Comparison of ENCODE assay signal across 19 cellular contexts in the genomic region with DNA sequence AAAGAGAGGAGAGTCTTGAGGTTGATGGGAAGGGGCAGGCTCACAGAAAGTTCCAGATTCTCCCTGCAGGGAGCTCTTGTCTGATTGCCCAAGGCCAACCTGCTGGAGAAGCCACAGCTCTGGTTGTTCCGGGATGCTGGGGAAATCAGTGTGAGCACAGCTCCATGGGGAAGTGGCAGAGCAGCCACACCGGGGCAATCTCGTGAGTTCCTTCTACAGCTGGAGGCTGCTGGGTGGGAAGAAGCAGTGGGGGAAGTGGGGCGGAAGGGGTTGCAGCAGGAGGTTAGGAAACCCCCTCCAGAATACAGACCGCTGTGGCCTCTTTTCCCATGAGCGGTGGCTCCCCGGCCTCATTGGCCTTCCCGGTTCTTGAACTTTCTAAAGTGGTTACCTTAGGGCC. TPM values are rescaled to one million over a fixed set of nuclear protein-coding genes. Genes with fewer than 3 reads are reported as not detected.
DNase-seq lines count a peak whose midpoint lies in the region; ATAC-seq and TF ChIP-seq lines count a peak whose summit lies in the region.
"Had no signal": no experiment of that assay in that cellular context is flagged by ENCODE, and none has a peak within 500 bp of the region (broad histone marks: within the 10 kb centered on the region; RNA-seq: fewer than 3 reads in every experiment).

No MANE protein-coding gene starts in this region.

- intact Hi-C loops in CD4-positive, alpha-beta T cell (cut with DNase I, micrococcal nuclease), result no loop called here
- intact Hi-C loops in cardiac septum (cut with DNase I) (no loop called here), posterior vena cava (cut with DNase I) (no loop called here)

- no peaks in the 10 kb centered on the region for H3K27me3 ChIP-seq in CD4-positive, alpha-beta T cell (ENCODE audit: control insufficient read depth, insufficient read depth, low read length)
- H3K27me3 ChIP-seq: pancreas had no signal

- no peaks in the 10 kb centered on the region for H3K27me3 Mint-ChIP-seq in CD4-positive, alpha-beta T cell
- no peaks in the 10 kb centered on the region for H3K27me3 Mint-ChIP-seq in activated T-cell treated with anti-CD3 and anti-CD28 coated beads, Interleukin-2, amount 50 U/mL, for 72 hours (ENCODE audit: low read depth)
- H3K27me3 Mint-ChIP-seq: activated naive CD4-positive, alpha-beta T cell treated with anti-CD3 and anti-CD28 coated beads, Interleukin-2, amount 50 U/mL, for 24 hours had no signal

- no peaks in the 10 kb centered on the region for H3K9me3 ChIP-seq in CD4-positive, alpha-beta T cell (ENCODE audit: control insufficient read depth, low read length)
- H3K9me3 ChIP-seq: pancreas had no signal

- no peaks in the 10 kb centered on the region for H3K9me3 Mint-ChIP-seq in CD4-positive, alpha-beta T cell
- no peaks in the 10 kb centered on the region for H3K9me3 Mint-ChIP-seq in activated T-cell treated with anti-CD3 and anti-CD28 coated beads, Interleukin-2, amount 50 U/mL, for 72 hours
- H3K9me3 Mint-ChIP-seq: activated naive CD4-positive, alpha-beta T cell treated with anti-CD3 and anti-CD28 coated beads, Interleukin-2, amount 50 U/mL, for 24 hours; memory B cell had no signal

- peak; percentile 26 for ATAC-seq in CD4-positive, alpha-beta T cell (ENCODE audit: poor library complexity)
- ATAC-seq in GM19467 (IDR thresholded peaks at IDR 0.05; ENCODE audit: unreplicated experiment), result no peak
- no peak for ATAC-seq in activated T-cell treated with anti-CD3 and anti-CD28 coated beads, Interleukin-2, amount 50 U/mL, for 72 hours (replicated peaks in 1 of 2)
- ATAC-seq: HCT116 had no signal

- H3K4me1 Mint-ChIP-seq in CD4-positive, alpha-beta T cell (ENCODE audit: low read depth), result peaks cover 49% of the 10 kb centered on the region
- peaks cover 33% of the 10 kb centered on the region for H3K4me1 Mint-ChIP-seq in activated T-cell treated with anti-CD3 and anti-CD28 coated beads, Interleukin-2, amount 50 U/mL, for 72 hours (ENCODE audit: low read depth)

- H3K27ac Mint-ChIP-seq in CD4-positive, alpha-beta T cell, result peak overlapping the region; percentile 76
- H3K27ac Mint-ChIP-seq in activated T-cell treated with anti-CD3 and anti-CD28 coated beads, Interleukin-2, amount 50 U/mL, for 72 hours, result no peak overlapping the region
- H3K27ac Mint-ChIP-seq: activated naive CD4-positive, alpha-beta T cell treated with anti-CD3 and anti-CD28 coated beads, Interleukin-2, amount 50 U/mL, for 24 hours; B cell; memory B cell had no signal

- no peak for DNase-seq in CD4-positive, alpha-beta T cell
- peak; percentile 58 for DNase-seq in SKM-1 (lab: John Stamatoyannopoulos, UW; ENCODE audit: unreplicated experiment)
- peak; percentile 91 for DNase-seq in cardiac septum (ENCODE audit: low spot score)
- peak; percentile 87 for DNase-seq in posterior vena cava (ENCODE audit: low spot score)
- DNase-seq in kidney glomerular epithelial cell (lab: John Stamatoyannopoulos, UW), result no peak
- no peak for DNase-seq in activated T-cell treated with anti-CD3 and anti-CD28 coated beads, Interleukin-2, amount 50 U/mL, for 72 hours
- DNase-seq in DMS153 treated with DMSO at 0.1 percent for 48 hours (lab: John Stamatoyannopoulos, UW; ENCODE audit: unreplicated experiment), result no peak
- DNase-seq: cerebellar nuclear complex; NCI-H1048; stimulated activated CD8-positive, alpha-beta memory T cell treated with anti-CD3 and anti-CD28 coated beads, Interleukin-4, amount 100 ng/mL, for 48 hours had no signal

- TF ChIP-seq CTCF in CD4-positive, alpha-beta T cell (IDR thresholded peaks at IDR 0.05), result no peak

- H3K27ac ChIP-seq in CD4-positive, alpha-beta T cell (ENCODE audit: low read depth, low read length), result no peak overlapping the region
- H3K27ac ChIP-seq: pancreas had no signal

- POLR2A ChIA-PET in CD4-positive, alpha-beta T cell (lab: Charles Lee), result no interaction called here

- H3K4me3 Mint-ChIP-seq in CD4-positive, alpha-beta T cell, result peak overlapping the region; percentile 27
- H3K4me3 Mint-ChIP-seq in activated T-cell treated with anti-CD3 and anti-CD28 coated beads, Interleukin-2, amount 50 U/mL, for 72 hours, result no peak overlapping the region
- H3K4me3 Mint-ChIP-seq: activated naive CD4-positive, alpha-beta T cell treated with anti-CD3 and anti-CD28 coated beads, Interleukin-2, amount 50 U/mL, for 24 hours; B cell; memory B cell had no signal

- peaks cover 9% of the 10 kb centered on the region for H3K36me3 Mint-ChIP-seq in CD4-positive, alpha-beta T cell (ENCODE audit: low read depth)
- no peaks in the 10 kb centered on the region for H3K36me3 Mint-ChIP-seq in activated T-cell treated with anti-CD3 and anti-CD28 coated beads, Interleukin-2, amount 50 U/mL, for 72 hours (ENCODE audit: insufficient read depth in 2 of 2)
- H3K36me3 Mint-ChIP-seq: memory B cell had no signal

- CTCF ChIA-PET in CD4-positive, alpha-beta T cell (lab: Charles Lee), result no interaction called here

RNA-seq across cellular contexts. Expression of gene KIAA0513, which starts 34.0 kb away (rescaled TPM):
- 10 to 100 TPM in 1 of 2 experiments, 1 to 10 TPM in 1; 9.0 to 10.9 TPM for total RNA-seq in CD4-positive, alpha-beta T cell
- 8.3 TPM for total RNA-seq in cardiac septum
- 10 to 100 TPM; 14.7 to 15.8 TPM for total RNA-seq in posterior vena cava
- total RNA-seq in activated T-cell treated with anti-CD3 and anti-CD28 coated beads, Interleukin-2, amount 50 U/mL, for 72 hours, result 10 to 100 TPM; 10.6 to 14.5 TPM

RNA-seq across cellular contexts. Expression of gene ZDHHC7, which starts 50.2 kb away (rescaled TPM):
- 10 to 100 TPM; 39.8 to 44.6 TPM for total RNA-seq in CD4-positive, alpha-beta T cell
- 43.7 TPM for total RNA-seq in cardiac septum
- total RNA-seq in posterior vena cava, result 10 to 100 TPM; 34.0 to 38.5 TPM
- 10 to 100 TPM; 27.5 to 33.7 TPM for total RNA-seq in activated T-cell treated with anti-CD3 and anti-CD28 coated beads, Interleukin-2, amount 50 U/mL, for 72 hours

RNA-seq across cellular contexts. Expression of gene CIBAR2, which starts 50.7 kb away (rescaled TPM):
- not detected for total RNA-seq in CD4-positive, alpha-beta T cell
- total RNA-seq in cardiac septum, result not detected
- total RNA-seq in posterior vena cava, result not detected
- not detected for total RNA-seq in activated T-cell treated with anti-CD3 and anti-CD28 coated beads, Interleukin-2, amount 50 U/mL, for 72 hours
- total RNA-seq: activated CD8-positive, alpha-beta memory T cell treated with anti-CD3 and anti-CD28 coated beads for 36 hours; B cell; epithelial cell of proximal tubule; NCI-H460; pancreas had no signal

Comparison
In these comparisons a context has a peak if more than half of its experiments do, and no peak if none do; other contexts are left out.
1. DNase-seq: peak in SKM-1 (single experiment), cardiac septum (single experiment) and posterior vena cava (single experiment); none in CD4-positive, alpha-beta T cell (0 of 10), kidney glomerular epithelial cell (single experiment), activated T-cell treated with anti-CD3 and anti-CD28 coated beads, Interleukin-2, amount 50 U/mL, for 72 hours (0 of 2) and DMS153 treated with DMSO at 0.1 percent for 48 hours (single experiment).